In genomic region chr10:21517134-21517982, GRCh38 we compare ENCODE assay signal across 8 cellular contexts. TPM values are rescaled to one million over a fixed set of nuclear protein-coding genes. Genes with fewer than 3 reads are reported as not detected.
A peak's percentile ranks its signal among the peaks of the same experiment; 100 is the strongest.
DNase-seq lines count a peak whose midpoint lies in the region; ATAC-seq, FAIRE-seq and TF ChIP-seq lines count a peak whose summit lies in the region.

No MANE protein-coding gene starts in this region.

- H3K27me3 ChIP-seq in PC-9 (ENCODE audit: insufficient read depth, low read depth) (no peaks in the 10 kb centered on the region), breast epithelium (peaks cover 0 to 16% of the 10 kb centered on the region in 2 donors), keratinocyte (ENCODE audit: control insufficient read depth, extremely low read depth, insufficient read depth, low read length) (no peaks in the 10 kb centered on the region), spleen (replicated peaks in 1 of 7) (peaks cover 0 to 99% (median 74%) of the 10 kb centered on the region in 7 donors)

- intact Hi-C loops in PC-9 (cut with micrococcal nuclease; ENCODE audit: unreplicated experiment) = loop anchor here (2.0 to 10.0 kb wide), 4 partner anchors 21 to 1917 kb away; partner anchors contain the start of gene OTUD1
- intact Hi-C loops in breast epithelium (cut with DNase I; ENCODE audit: low total_unique reads) = loop anchor here (10.0 kb wide), 1 partner anchor 1673 kb away; no protein-coding TSS in a partner anchor
- intact Hi-C loops in spleen (cut with DNase I; ENCODE audit: low total_unique reads) = no loop called here

- H3F3A ChIP-seq in PC-9 (ENCODE audit: insufficient read depth, low read depth) = peaks cover 10% of the 10 kb centered on the region; the same call in 1 of the 2 replicates

- H3K79me2 ChIP-seq in PC-9 (ENCODE audit: low read depth) = no peaks in the 10 kb centered on the region
- H3K79me2 ChIP-seq in keratinocyte (ENCODE audit: control insufficient read depth, insufficient read depth, low read length) = no peaks in the 10 kb centered on the region

- H3K27ac ChIP-seq in PC-9 (no peak overlapping the region), breast epithelium (peak overlapping the region; percentile 79 to 81), keratinocyte (ENCODE audit: control insufficient read depth, insufficient read depth, low read length) (peak overlapping the region; percentile 90), spleen (peak overlapping the region in 6 of 8 donors; percentile 10 to 73 (median 64))

- H3K4me3 ChIP-seq in PC-9 (peak overlapping the region; percentile 58), breast epithelium (peak overlapping the region; percentile 54 to 76 (median 66)), keratinocyte (ENCODE audit: control insufficient read depth in 2 of 3, extremely low read depth in 1 of 3, insufficient read depth in 2 of 3, low read depth in 1 of 3, low read length in 3 of 3) (peak overlapping the region; percentile 49 to 88 (median 76)), spleen (peak overlapping the region; percentile 34 to 75 (median 57))

- H3K4me2 ChIP-seq in PC-9 (peak overlapping the region; percentile 88), keratinocyte (ENCODE audit: control insufficient read depth, extremely low read depth, insufficient read depth, low read depth, low read length) (peak overlapping the region; percentile 100)

- peak overlapping the region; percentile 81 for H3K9ac ChIP-seq in keratinocyte (ENCODE audit: control insufficient read depth, extremely low read depth, insufficient read depth, low read length)

- CTCF ChIA-PET in PC-9 (lab: Charles Lee) = interaction anchor here (0.5 to 0.7 kb wide), 3 partner anchors 7 to 242 kb away, joined by 3 to 4 read pairs (median 3); no protein-coding TSS in a partner anchor

- no peaks in the 10 kb centered on the region for H3K9me1 ChIP-seq in keratinocyte (ENCODE audit: control insufficient read depth, extremely low read depth, insufficient read depth, low read length)

- H2AFZ ChIP-seq in PC-9 (peak overlapping the region; percentile 81), keratinocyte (ENCODE audit: control insufficient read depth, low read length) (peak overlapping the region; percentile 96)

- POLR2A ChIA-PET in PC-9 (lab: Charles Lee; ENCODE audit: unreplicated experiment) = interaction anchor here (0.7 kb wide), 1 partner anchor 16 kb away, joined by 4 read pairs; no protein-coding TSS in a partner anchor

- no peak for TF ChIP-seq CTCF in PC-9 (conservative IDR thresholded peaks at IDR 0.05)
- TF ChIP-seq CTCF in breast epithelium (IDR thresholded peaks at IDR 0.05) = no peak
- TF ChIP-seq CTCF in keratinocyte (optimal IDR thresholded peaks at IDR 0.05 in 1 of 3, IDR thresholded peaks at IDR 0.05 in 1 of 3, conservative IDR thresholded peaks at IDR 0.05 in 1 of 3; ENCODE audit: extremely low read depth in 1 of 3, insufficient read depth in 2 of 3, low read length in 3 of 3) = no peak
- no peak for TF ChIP-seq CTCF in spleen (IDR thresholded peaks at IDR 0.05 in 8 of 11, conservative IDR thresholded peaks at IDR 0.05 in 3 of 11)

- H3K9me2 ChIP-seq in PC-9 (ENCODE audit: insufficient read depth) = no peaks in the 10 kb centered on the region

- peak; percentile 67 for ATAC-seq in GM18498 (IDR thresholded peaks at IDR 0.05; ENCODE audit: unreplicated experiment)
- ATAC-seq in HG02938 (IDR thresholded peaks at IDR 0.05; ENCODE audit: unreplicated experiment) = peak; percentile 46

- TF ChIP-seq POLR2A in breast epithelium (IDR thresholded peaks at IDR 0.05) (no peak), spleen (IDR thresholded peaks at IDR 0.05) (no peak)

- DNase-seq in Ammon's horn (ENCODE audit: low spot score) (peak; percentile 61), PC-9 (peak; percentile 36 to 54), breast epithelium (ENCODE audit: low spot score in 2 of 2) (no peak), keratinocyte (ENCODE audit: low read depth, low spot score) (no peak), spleen (no peak), SIG-M5 (lab: John Stamatoyannopoulos, UW) (no peak)

- FAIRE-seq in keratinocyte (lab: Jason Lieb, UNC) = peak; percentile 76

- H3K36me3 ChIP-seq in PC-9 (ENCODE audit: low read depth) = no peaks in the 10 kb centered on the region
- H3K36me3 ChIP-seq in breast epithelium = no peaks in the 10 kb centered on the region
- no peaks in the 10 kb centered on the region for H3K36me3 ChIP-seq in keratinocyte (ENCODE audit: control insufficient read depth in 2 of 2, extremely low read depth in 1 of 2, insufficient read depth in 2 of 2, low read length in 2 of 2)
- no peaks in the 10 kb centered on the region for H3K36me3 ChIP-seq in spleen

- H3K9me3 ChIP-seq in PC-9 (ENCODE audit: insufficient read depth, low read depth) = no peaks in the 10 kb centered on the region
- no peaks in the 10 kb centered on the region for H3K9me3 ChIP-seq in breast epithelium
- H3K9me3 ChIP-seq in keratinocyte (ENCODE audit: control insufficient read depth, low read depth, low read length) = no peaks in the 10 kb centered on the region
- no peaks in the 10 kb centered on the region for H3K9me3 ChIP-seq in spleen

- BruUV-seq in PC-9 (replicated peaks; lab: Mats Ljungman, UMichigan) = no TSS peak

- H4K20me1 ChIP-seq in PC-9 (ENCODE audit: insufficient read depth) (no peaks in the 10 kb centered on the region), keratinocyte (ENCODE audit: control insufficient read depth, extremely low read depth, insufficient read depth, low read length) (no peaks in the 10 kb centered on the region)

- 1% methylated on average over 41 to 72 of the region's 72 CpGs for WGBS in spleen, 5 donors

- dilution Hi-C loops in keratinocyte (cut with MboI; ENCODE audit: extremely low pct_ligation_motif_present, low sequenced_read_pairs) = no loop called here

- H3K4me1 ChIP-seq in PC-9 (replicated peaks; ENCODE audit: insufficient read depth) = peaks cover 26% of the 10 kb centered on the region
- H3K4me1 ChIP-seq in breast epithelium = peaks cover 0 to 6% of the 10 kb centered on the region in 2 donors
- peaks cover 30% of the 10 kb centered on the region for H3K4me1 ChIP-seq in keratinocyte (ENCODE audit: control insufficient read depth, extremely low read depth, insufficient read depth, low read length)
- H3K4me1 ChIP-seq in spleen = peaks cover 12 to 56% (median 46%) of the 10 kb centered on the region in 6 donors

RNA-seq across cellular contexts. Expression of gene SKIDA1, which starts 8.1 kb away (rescaled TPM):
- total RNA-seq in PC-9 (2021) (0.65 and 1.1 TPM in 2 replicates), breast epithelium (1 to 10 TPM in 1 of 3 donors, under 1 TPM in 2; 0.59 to 1.4 (median 0.98) TPM), spleen (under 1 TPM in 6 of 7 donors, not detected in 1; 0.16 to 0.91 (median 0.55) TPM)
- polyA plus RNA-seq in keratinocyte (0.13 to 0.44 TPM (median 0.15 TPM) in 3 replicates), spleen (under 1 TPM; 0.14 to 0.48 (median 0.30) TPM)
- not detected for polyA plus RNA-seq in keratinocyte (2011; ENCODE audit: low read depth)
- 0.04 and 0.22 TPM in 2 replicates for polyA plus RNA-seq in keratinocyte (2011; cell fraction: cytosol; rRNA removed)
- 0.45 and 0.61 TPM in 2 replicates for polyA plus RNA-seq in keratinocyte (2011; cell fraction: nucleus; rRNA removed)
- polyA plus RNA-seq in keratinocyte (2012; ENCODE audit: low replicate concordance) = 0.18 and 0.31 TPM in 2 replicates
- polyA minus RNA-seq in keratinocyte = 0.07 to 0.26 TPM in 2 of 3 replicates, not detected in the other
- not detected for polyA minus RNA-seq in keratinocyte (2011; cell fraction: cytosol; rRNA and poly(A)+ RNA removed)
- polyA minus RNA-seq in keratinocyte (2011; cell fraction: nucleus; rRNA and poly(A)+ RNA removed) = 0.21 and 0.23 TPM in 2 replicates

RNA-seq across cellular contexts. Expression of gene MLLT10, which starts 16.7 kb away (rescaled TPM):
- 39.6 and 48.4 TPM in 2 replicates for total RNA-seq in PC-9 (2021)
- 10 to 100 TPM; 45.6 to 74.6 (median 58.0) TPM for total RNA-seq in breast epithelium
- 26.6 to 40.2 TPM (median 35.8 TPM) in 3 replicates for polyA plus RNA-seq in keratinocyte
- polyA plus RNA-seq in keratinocyte (2011; ENCODE audit: low read depth) = 12.0 TPM
- polyA plus RNA-seq in keratinocyte (2011; cell fraction: cytosol; rRNA removed) = 18.3 and 27.1 TPM in 2 replicates
- 50.0 and 52.0 TPM in 2 replicates for polyA plus RNA-seq in keratinocyte (2011; cell fraction: nucleus; rRNA removed)
- polyA plus RNA-seq in keratinocyte (2012; ENCODE audit: low replicate concordance) = 12.5 and 16.0 TPM in 2 replicates
- 59.7 to 78.6 TPM (median 63.3 TPM) in 3 replicates for polyA minus RNA-seq in keratinocyte
- 23.2 TPM for polyA minus RNA-seq in keratinocyte (2011; cell fraction: cytosol; rRNA and poly(A)+ RNA removed)
- 61.4 and 110 TPM in 2 replicates for polyA minus RNA-seq in keratinocyte (2011; cell fraction: nucleus; rRNA and poly(A)+ RNA removed)
- total RNA-seq in spleen = 10 to 100 TPM; 34.9 to 58.1 (median 50.6) TPM
- polyA plus RNA-seq in spleen = 10 to 100 TPM in 1 of 3 donors, 1 to 10 TPM in 2; 9.5 to 13.7 (median 9.9) TPM

Comparison
In these comparisons a context has a peak if more than half of its experiments do, and no peak if none do; other contexts are left out.
1. DNase-seq: peak in Ammon's horn (single experiment) and PC-9 (2 of 2); none in breast epithelium (0 of 2), keratinocyte (single experiment), spleen (single experiment) and SIG-M5 (single experiment).
2. Peak in every context shown above with its lines, with median percentiles within 50 percentile points of each other: H3K4me3 ChIP-seq.